In the genomic region with DNA sequence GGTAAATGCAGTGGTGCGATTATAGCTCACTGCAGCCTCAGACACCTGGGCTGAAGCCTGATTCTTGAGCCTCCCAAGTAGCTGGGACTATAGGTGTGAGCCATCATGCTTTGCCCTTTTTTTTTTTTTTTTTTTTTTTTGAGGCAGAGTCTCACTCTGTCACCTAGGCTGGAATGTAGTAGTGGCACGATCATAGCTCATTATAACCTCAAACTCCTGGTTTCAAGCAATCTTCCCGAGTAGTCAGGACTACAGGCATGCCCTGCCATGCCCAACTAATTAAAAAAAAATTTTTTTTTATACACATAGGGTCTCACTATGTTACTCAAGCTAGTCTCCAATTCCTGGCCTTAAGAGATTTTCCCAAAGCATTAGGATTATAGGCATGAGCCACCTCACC, we compare ENCODE assay signal across 25 cellular contexts. TPM values are rescaled to one million over a fixed set of nuclear protein-coding genes. Genes with fewer than 3 reads are reported as not detected.
A peak's percentile ranks its signal among the peaks of the same experiment; 100 is the strongest.
DNase-seq lines count a peak whose midpoint lies in the region; ATAC-seq and TF ChIP-seq lines count a peak whose summit lies in the region.
"Had no signal": no experiment of that assay in that cellular context is flagged by ENCODE, and none has a peak within 500 bp of the region (broad histone marks: within the 10 kb centered on the region; RNA-seq: fewer than 3 reads in every experiment).

No MANE protein-coding gene starts in this region.

- H3K36me3 ChIP-seq in GM23338 (ENCODE audit: insufficient read depth) (peaks cover 47% of the 10 kb centered on the region), Loucy (ENCODE audit: insufficient read depth, low read length) (peaks cover 53% of the 10 kb centered on the region), gastroesophageal sphincter (peaks cover 0 to 43% of the 10 kb centered on the region in 2 donors)
- H3K36me3 ChIP-seq: ovary had no signal

- H2AFZ ChIP-seq in GM23338 = no peak overlapping the region
- H2AFZ ChIP-seq in Loucy (ENCODE audit: low read length) = no peak overlapping the region

- peaks cover 100% of the 10 kb centered on the region for H3K79me2 ChIP-seq in GM23338 (replicated peaks; ENCODE audit: insufficient read depth)
- peaks cover 100% of the 10 kb centered on the region for H3K79me2 ChIP-seq in Loucy (ENCODE audit: insufficient read depth, low read length)

- no peak for ATAC-seq in GM23338
- no peak for ATAC-seq in activated naive CD8-positive, alpha-beta T cell treated with anti-CD3 and anti-CD28 coated beads, Interleukin-2, amount 50 U/mL, for 24 hours
- no peak for ATAC-seq in activated CD8-positive, alpha-beta memory T cell treated with anti-CD3 and anti-CD28 coated beads, Interleukin-2, amount 10 ng/mL, durations not matched to agents 7 days and 5 days
- no peak for ATAC-seq in gastroesophageal sphincter
- ATAC-seq: CD8-positive, alpha-beta T cell; stimulated activated effector memory CD8-positive, alpha-beta T cell treated with anti-CD3 and anti-CD28 coated beads, Interleukin-12 subunit alpha, Interleukin-12 subunit beta, amount 100 ng/mL, for 72 hours had no signal

- no peak overlapping the region for H3K4me3 Mint-ChIP-seq in GM23338
- H3K4me3 Mint-ChIP-seq in activated naive CD8-positive, alpha-beta T cell treated with anti-CD3 and anti-CD28 coated beads, Interleukin-2, amount 50 U/mL, for 24 hours = no peak overlapping the region
- no peak overlapping the region for H3K4me3 Mint-ChIP-seq in activated CD8-positive, alpha-beta memory T cell treated with anti-CD3 and anti-CD28 coated beads, Interleukin-2, amount 10 ng/mL, durations not matched to agents 7 days and 5 days
- H3K4me3 Mint-ChIP-seq: CD8-positive, alpha-beta T cell; nephron progenitor cell; stimulated activated effector memory CD8-positive, alpha-beta T cell treated with anti-CD3 and anti-CD28 coated beads, Interleukin-12 subunit alpha, Interleukin-12 subunit beta, amount 100 ng/mL, for 72 hours had no signal

- H3K9me3 ChIP-seq in Loucy (ENCODE audit: insufficient read depth, low read depth, low read length) (no peaks in the 10 kb centered on the region), gastroesophageal sphincter (no peaks in the 10 kb centered on the region)
- H3K9me3 ChIP-seq: MG63, ovary had no signal

- H3K9ac ChIP-seq in Loucy (ENCODE audit: low read depth, low read length, poor library complexity, severe bottlenecking) = peak overlapping the region; percentile 18

- H3K36me3 Mint-ChIP-seq in GM23338 (ENCODE audit: low read depth) = peaks cover 98% of the 10 kb centered on the region
- peaks cover 86% of the 10 kb centered on the region for H3K36me3 Mint-ChIP-seq in activated naive CD8-positive, alpha-beta T cell treated with anti-CD3 and anti-CD28 coated beads, Interleukin-2, amount 50 U/mL, for 24 hours (ENCODE audit: low read depth)
- peaks cover 73% of the 10 kb centered on the region for H3K36me3 Mint-ChIP-seq in activated CD8-positive, alpha-beta memory T cell treated with anti-CD3 and anti-CD28 coated beads, Interleukin-2, amount 10 ng/mL, durations not matched to agents 7 days and 5 days

- peaks cover 69% of the 10 kb centered on the region for H4K20me1 ChIP-seq in GM23338 (replicated peaks; ENCODE audit: insufficient read depth)
- peaks cover 92% of the 10 kb centered on the region for H4K20me1 ChIP-seq in Loucy (ENCODE audit: insufficient read depth, low read length, poor library complexity, severe bottlenecking)

- H3K27ac ChIP-seq in GM23338 (ENCODE audit: low read depth) = peak overlapping the region; percentile 23; the same call in 1 of the 2 replicates
- H3K27ac ChIP-seq in gastroesophageal sphincter = peak overlapping the region in 2 of 4 donors; percentile 100
- H3K27ac ChIP-seq: ovary had no signal

- H3K4me1 ChIP-seq in GM23338 (ENCODE audit: insufficient read depth) (peaks cover 32% of the 10 kb centered on the region), Loucy (ENCODE audit: insufficient read depth, low read length, poor library complexity, severe bottlenecking) (peaks cover 49% of the 10 kb centered on the region), gastroesophageal sphincter (peaks cover 5 to 90% (median 23%) of the 10 kb centered on the region in 3 donors)

- intact Hi-C loops in posterior vena cava (cut with DNase I) = loop anchor here in 1 of 2 donors (10.0 kb wide), 1 partner anchor 183 kb away; no protein-coding TSS in a partner anchor

- peaks cover 32% of the 10 kb centered on the region for H3K4me1 Mint-ChIP-seq in GM23338
- peaks cover 70% of the 10 kb centered on the region for H3K4me1 Mint-ChIP-seq in activated naive CD8-positive, alpha-beta T cell treated with anti-CD3 and anti-CD28 coated beads, Interleukin-2, amount 50 U/mL, for 24 hours
- H3K4me1 Mint-ChIP-seq in activated CD8-positive, alpha-beta memory T cell treated with anti-CD3 and anti-CD28 coated beads, Interleukin-2, amount 10 ng/mL, durations not matched to agents 7 days and 5 days = peaks cover 60% of the 10 kb centered on the region

- H3K9me3 Mint-ChIP-seq in GM23338 = no peaks in the 10 kb centered on the region
- H3K9me3 Mint-ChIP-seq in activated naive CD8-positive, alpha-beta T cell treated with anti-CD3 and anti-CD28 coated beads, Interleukin-2, amount 50 U/mL, for 24 hours = no peaks in the 10 kb centered on the region
- no peaks in the 10 kb centered on the region for H3K9me3 Mint-ChIP-seq in activated CD8-positive, alpha-beta memory T cell treated with anti-CD3 and anti-CD28 coated beads, Interleukin-2, amount 10 ng/mL, durations not matched to agents 7 days and 5 days (ENCODE audit: low read depth)
- H3K9me3 Mint-ChIP-seq: CD8-positive, alpha-beta T cell; nephron progenitor cell; stimulated activated effector memory CD8-positive, alpha-beta T cell treated with anti-CD3 and anti-CD28 coated beads, Interleukin-12 subunit alpha, Interleukin-12 subunit beta, amount 100 ng/mL, for 72 hours had no signal

- H3F3A ChIP-seq in GM23338 (replicated peaks; ENCODE audit: low read depth) = 0 out of 2 replicates have a peak, but pooled peaks cover 4% of the 10 kb centered on the region
- H3F3A ChIP-seq in Loucy (ENCODE audit: low read depth) = peaks cover 4% of the 10 kb centered on the region; the same call in 1 of the 2 replicates

- CTCF ChIA-PET in activated CD8-positive, alpha-beta memory T cell treated with anti-CD3 and anti-CD28 coated beads, Interleukin-2, amount 10 ng/mL, durations not matched to agents 7 days and 5 days (lab: Charles Lee) = no interaction called here

- TF ChIP-seq EP300 in gastroesophageal sphincter (IDR thresholded peaks at IDR 0.05) = no peak

- H3K4me2 ChIP-seq in GM23338 (no peak overlapping the region), Loucy (ENCODE audit: low read depth, low read length, poor library complexity, severe bottlenecking) (peak overlapping the region; percentile 95)

- no peak overlapping the region for H3K4me3 ChIP-seq in GM23338
- H3K4me3 ChIP-seq in Loucy (ENCODE audit: low read length, poor library complexity, severe bottlenecking) = no peak overlapping the region
- H3K4me3 ChIP-seq in epithelial cell of esophagus (ENCODE audit: low read length) = peak overlapping the region; percentile 1
- no peak overlapping the region for H3K4me3 ChIP-seq in gastroesophageal sphincter
- H3K4me3 ChIP-seq: K562, MG63, ovary had no signal

- WGBS in gastroesophageal sphincter (ENCODE audit: low coverage in 1 of 2), 2 donors = 53 to 80% methylated on average over 1 to 3 of the region's 3 CpGs

- DNase-seq in GM23338 (ENCODE audit: low spot score) = no peak
- DNase-seq in epithelial cell of esophagus (ENCODE audit: low read depth) = peak; percentile 55
- DNase-seq in posterior vena cava (ENCODE audit: low spot score) = peak; percentile 20
- no peak for DNase-seq in activated naive CD8-positive, alpha-beta T cell treated with anti-CD3 and anti-CD28 coated beads, Interleukin-2, amount 50 U/mL, for 24 hours
- no peak for DNase-seq in activated CD8-positive, alpha-beta memory T cell treated with anti-CD3 and anti-CD28 coated beads, Interleukin-2, amount 10 ng/mL, durations not matched to agents 7 days and 5 days
- DNase-seq: activated CD4-positive, alpha-beta T cell treated with anti-CD3 and anti-CD28 coated beads, Interleukin-2, amount 50 U/mL, for 48 hours; activated CD4-positive, CD25-positive, alpha-beta regulatory T cell; activated effector memory CD4-positive, alpha-beta T cell treated with anti-CD3 and anti-CD28 coated beads, Interleukin-2, amount 50 U/mL, for 16 hours; CD8-positive, alpha-beta T cell; DMS153; dorsolateral prefrontal cortex; H7; MG63; NCI-H1417; NCI-H2029 treated with DMSO at 0.1 percent for 48 hours; NCI-H526; nephron progenitor cell; ovary; stimulated activated CD4-positive, alpha-beta T cell treated with anti-CD3 and anti-CD28 coated beads, Interleukin-4, amount 100 ng/mL, for 24 hours; SW 1271; T1000 had no signal

- TF ChIP-seq CTCF in GM23338 (conservative IDR thresholded peaks at IDR 0.05; ENCODE audit: low read depth in 2 of 2) (no peak), Loucy (conservative IDR thresholded peaks at IDR 0.05; ENCODE audit: low read length) (no peak), epithelial cell of esophagus (IDR thresholded peaks at IDR 0.05; ENCODE audit: insufficient read depth, low read depth, low read length, missing control alignments) (no peak), gastroesophageal sphincter (IDR thresholded peaks at IDR 0.05) (no peak)

- H3K27ac Mint-ChIP-seq in GM23338 = no peak overlapping the region
- H3K27ac Mint-ChIP-seq in activated naive CD8-positive, alpha-beta T cell treated with anti-CD3 and anti-CD28 coated beads, Interleukin-2, amount 50 U/mL, for 24 hours = no peak overlapping the region
- H3K27ac Mint-ChIP-seq in activated CD8-positive, alpha-beta memory T cell treated with anti-CD3 and anti-CD28 coated beads, Interleukin-2, amount 10 ng/mL, durations not matched to agents 7 days and 5 days = no peak overlapping the region
- H3K27ac Mint-ChIP-seq: CD8-positive, alpha-beta T cell; nephron progenitor cell; stimulated activated effector memory CD8-positive, alpha-beta T cell treated with anti-CD3 and anti-CD28 coated beads, Interleukin-12 subunit alpha, Interleukin-12 subunit beta, amount 100 ng/mL, for 72 hours had no signal

- no peak for TF ChIP-seq POLR2A in gastroesophageal sphincter (IDR thresholded peaks at IDR 0.05)

- H3K27me3 Mint-ChIP-seq in GM23338 (ENCODE audit: insufficient read depth, low read depth, poor library complexity) = peaks cover 4% of the 10 kb centered on the region
- H3K27me3 Mint-ChIP-seq in activated naive CD8-positive, alpha-beta T cell treated with anti-CD3 and anti-CD28 coated beads, Interleukin-2, amount 50 U/mL, for 24 hours = no peaks in the 10 kb centered on the region
- H3K27me3 Mint-ChIP-seq in activated CD8-positive, alpha-beta memory T cell treated with anti-CD3 and anti-CD28 coated beads, Interleukin-2, amount 10 ng/mL, durations not matched to agents 7 days and 5 days = no peaks in the 10 kb centered on the region

- no peaks in the 10 kb centered on the region for H3K27me3 ChIP-seq in GM23338 (ENCODE audit: insufficient read depth)
- H3K27me3 ChIP-seq in Loucy (ENCODE audit: insufficient read depth, low read length, poor library complexity, severe bottlenecking) = no peaks in the 10 kb centered on the region
- no peaks in the 10 kb centered on the region for H3K27me3 ChIP-seq in gastroesophageal sphincter
- H3K27me3 ChIP-seq: dorsolateral prefrontal cortex, MG63, ovary had no signal

- no peaks in the 10 kb centered on the region for H3K9me2 ChIP-seq in GM23338 (ENCODE audit: insufficient read depth)
- H3K9me2 ChIP-seq in Loucy (replicated peaks; ENCODE audit: low read depth, low read length) = no peaks in the 10 kb centered on the region

RNA-seq across cellular contexts. Expression of a gene that starts 6.9 kb away (rescaled TPM):
- 201 and 225 TPM in 2 replicates for total RNA-seq in GM23338 (2014; rRNA removed; shearing (Covaris generic))
- 44.2 and 47.2 TPM in 2 replicates for polyA plus RNA-seq in GM23338 (2016; fragmentation: Nextera tagmentation; extraction: Ambion mirVana)
- 100 to 1,000 TPM; 222 to 263 TPM for total RNA-seq in posterior vena cava
- total RNA-seq in activated CD8-positive, alpha-beta memory T cell treated with anti-CD3 and anti-CD28 coated beads, Interleukin-2, amount 10 ng/mL, durations not matched to agents 7 days and 5 days = 100 to 1,000 TPM; 144 to 193 TPM
- 100 to 1,000 TPM; 118 to 233 (median 163) TPM for total RNA-seq in gastroesophageal sphincter

Comparison
In these comparisons a context has a peak if more than half of its experiments do, and no peak if none do; other contexts are left out.
1. DNase-seq: peak in epithelial cell of esophagus (single experiment) and posterior vena cava (single experiment); none in GM23338 (single experiment), activated naive CD8-positive, alpha-beta T cell treated with anti-CD3 and anti-CD28 coated beads, Interleukin-2, amount 50 U/mL, for 24 hours (single experiment) and activated CD8-positive, alpha-beta memory T cell treated with anti-CD3 and anti-CD28 coated beads, Interleukin-2, amount 10 ng/mL, durations not matched to agents 7 days and 5 days (single experiment).